ENCODE assay signal across 8 cellular contexts in the genomic region with DNA sequence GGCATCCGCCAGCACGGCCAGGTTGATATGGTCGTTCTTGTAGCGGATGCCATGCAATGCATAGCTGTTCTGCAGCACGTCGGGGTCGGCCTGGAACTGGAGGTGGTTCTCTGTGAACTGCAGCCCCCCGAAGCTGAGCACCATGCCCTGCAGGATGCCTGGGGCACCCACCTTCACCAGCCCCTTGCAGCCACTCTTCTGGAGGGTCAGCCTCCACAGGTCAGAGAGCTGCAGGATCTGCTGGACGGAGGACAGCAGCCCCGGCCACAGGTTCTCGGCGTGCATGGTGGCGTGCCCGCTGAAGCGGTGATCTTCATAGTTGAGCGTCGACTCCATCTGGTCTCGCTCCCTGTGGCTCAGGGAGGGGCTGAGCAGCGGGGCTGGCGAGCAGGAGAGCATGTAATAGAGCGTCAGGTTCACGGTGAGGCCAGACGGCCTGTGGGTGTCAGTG. TPM values are rescaled to one million over a fixed set of nuclear protein-coding genes. Genes with fewer than 3 reads are reported as not detected.
DNase-seq lines count a peak whose midpoint lies in the region; ATAC-seq and TF ChIP-seq lines count a peak whose summit lies in the region.
"Not testable (repeated sequence)": the region's sequence is repeated elsewhere in the genome, so short reads cannot be mapped to it uniquely, and the experiment has no call there.

No MANE protein-coding gene starts in this region.

- H3K4me1 ChIP-seq in foreskin keratinocyte, result not testable (repeated sequence)

- not testable (repeated sequence) for H3K27ac ChIP-seq in foreskin keratinocyte

- not testable (repeated sequence) for TF ChIP-seq CTCF in foreskin keratinocyte (conservative IDR thresholded peaks at IDR 0.05); nephron progenitor cell (IDR thresholded peaks at IDR 0.05)

- not testable (repeated sequence) for H3K9me3 Mint-ChIP-seq in activated naive CD8-positive, alpha-beta T cell (ENCODE audit: low read depth); stimulated activated memory B cell treated with anti-CD40 and anti-IgM and Interleukin-4, amounts not matched to agents 10 μg/mL and 1 μg/mL and 100 μg/mL, for 72 hours
- peaks cover 36% of the 10 kb centered on the region for H3K9me3 Mint-ChIP-seq in nephron progenitor cell

- not testable (repeated sequence) for H3K27ac Mint-ChIP-seq in activated naive CD8-positive, alpha-beta T cell
- H3K27ac Mint-ChIP-seq in nephron progenitor cell, result peak overlapping the region; percentile 54
- H3K27ac Mint-ChIP-seq in stimulated activated memory B cell treated with anti-CD40 and anti-IgM and Interleukin-4, amounts not matched to agents 10 μg/mL and 1 μg/mL and 100 μg/mL, for 72 hours, result peak overlapping the region; percentile 38

- H3K27me3 ChIP-seq in foreskin keratinocyte, result not testable (repeated sequence)

- H3K4me3 Mint-ChIP-seq in activated naive CD8-positive, alpha-beta T cell, result peak overlapping the region; percentile 27
- not testable (repeated sequence) for H3K4me3 Mint-ChIP-seq in nephron progenitor cell
- peak overlapping the region; percentile 72 for H3K4me3 Mint-ChIP-seq in stimulated activated memory B cell treated with anti-CD40 and anti-IgM and Interleukin-4, amounts not matched to agents 10 μg/mL and 1 μg/mL and 100 μg/mL, for 72 hours

- not testable (repeated sequence) for H3K27me3 Mint-ChIP-seq in activated naive CD8-positive, alpha-beta T cell; nephron progenitor cell (ENCODE audit: low read depth, poor library complexity); stimulated activated memory B cell treated with anti-CD40 and anti-IgM and Interleukin-4, amounts not matched to agents 10 μg/mL and 1 μg/mL and 100 μg/mL, for 72 hours

- not testable (repeated sequence) for H3K36me3 Mint-ChIP-seq in activated naive CD8-positive, alpha-beta T cell
- peaks cover 85% of the 10 kb centered on the region for H3K36me3 Mint-ChIP-seq in nephron progenitor cell (ENCODE audit: low read depth)
- peaks cover 49% of the 10 kb centered on the region for H3K36me3 Mint-ChIP-seq in stimulated activated memory B cell treated with anti-CD40 and anti-IgM and Interleukin-4, amounts not matched to agents 10 μg/mL and 1 μg/mL and 100 μg/mL, for 72 hours

- H3K4me1 Mint-ChIP-seq in activated naive CD8-positive, alpha-beta T cell (ENCODE audit: low read depth), result peaks cover 15% of the 10 kb centered on the region
- not testable (repeated sequence) for H3K4me1 Mint-ChIP-seq in nephron progenitor cell
- peaks cover 29% of the 10 kb centered on the region for H3K4me1 Mint-ChIP-seq in stimulated activated memory B cell treated with anti-CD40 and anti-IgM and Interleukin-4, amounts not matched to agents 10 μg/mL and 1 μg/mL and 100 μg/mL, for 72 hours

- DNase-seq in Ammon's horn (ENCODE audit: low spot score) (peak; percentile 5), NAMALWA (ENCODE audit: low spot score) (peak; percentile 72), left kidney (ENCODE audit: low read depth, low spot score) (peak; percentile 77)
- not testable (repeated sequence) for DNase-seq in foreskin keratinocyte, nephron progenitor cell

- peak; percentile 59 for ATAC-seq in GM18517 (IDR thresholded peaks at IDR 0.05; ENCODE audit: unreplicated experiment)
- ATAC-seq in foreskin keratinocyte, result peak; percentile 8
- ATAC-seq in stimulated activated memory B cell treated with anti-CD40 and anti-IgM and Interleukin-4, amounts not matched to agents 10 μg/mL and 1 μg/mL and 100 μg/mL, for 72 hours, result peak; percentile 88

RNA-seq across cellular contexts. Expression of gene PDXDC1, which starts 13.9 kb away (rescaled TPM):
- total RNA-seq in foreskin keratinocyte, result 52.0 and 58.2 TPM in 2 replicates
- polyA plus RNA-seq in foreskin keratinocyte, result 21.6 and 25.8 TPM in 2 replicates

RNA-seq across cellular contexts. Expression of gene NPIPA1, which starts 51.4 kb away (rescaled TPM):
- 35.7 and 42.8 TPM in 2 replicates for total RNA-seq in foreskin keratinocyte
- polyA plus RNA-seq in foreskin keratinocyte, result 30.6 and 33.7 TPM in 2 replicates

Comparison
In these comparisons a context has a peak if more than half of its experiments do, and no peak if none do; other contexts are left out.
1. ATAC-seq: peak in every context shown above with its lines; median percentile 88 in stimulated activated memory B cell treated with anti-CD40 and anti-IgM and Interleukin-4, amounts not matched to agents 10 μg/mL and 1 μg/mL and 100 μg/mL, for 72 hours; 59 in GM18517; 8 in foreskin keratinocyte.